Comparison of ENCODE assay signal across 20 cellular contexts in the genomic region with DNA sequence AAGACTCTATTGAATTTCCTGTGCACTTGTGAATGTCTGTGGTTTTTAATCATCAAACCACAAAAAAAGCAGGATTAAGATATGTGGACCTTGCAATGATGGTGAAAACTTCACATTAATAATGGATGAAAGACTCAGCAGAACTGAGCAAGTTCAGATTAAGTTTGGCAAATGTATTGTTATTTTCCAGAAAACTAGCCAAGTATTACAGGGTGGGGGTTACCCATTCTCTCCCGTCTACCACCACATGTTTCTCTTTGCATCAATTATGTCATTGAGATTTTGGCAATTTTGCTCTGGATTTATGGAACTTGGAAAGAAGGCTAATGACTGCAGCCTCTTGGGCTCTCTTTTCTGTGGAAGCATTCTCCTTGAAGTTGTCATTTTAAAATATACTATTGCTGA.
A peak's percentile ranks its signal among the peaks of the same experiment; 100 is the strongest.
DNase-seq lines count a peak whose midpoint lies in the region; ATAC-seq, FAIRE-seq and TF ChIP-seq lines count a peak whose summit lies in the region.
"Had no signal": no experiment of that assay in that cellular context is flagged by ENCODE, and none has a peak within 500 bp of the region (broad histone marks: within the 10 kb centered on the region; RNA-seq: fewer than 3 reads in every experiment).

No MANE protein-coding gene starts in this region.

- peak; percentile 51 for ATAC-seq in sciatic nerve
- ATAC-seq: activated CD4-positive, alpha-beta T cell treated with anti-CD3 and anti-CD28 coated beads for 36 hours; activated CD8-positive, alpha-beta memory T cell treated with anti-CD3 and anti-CD28 coated beads, Interleukin-2, amount 10 ng/mL, durations not matched to agents 7 days and 5 days; gastrocnemius medialis; left lobe of liver had no signal

- H2AFZ ChIP-seq in GM23248, result no peak overlapping the region

- TF ChIP-seq POLR2A in GM12891 (IDR thresholded peaks at IDR 0.05; ENCODE audit: low read depth, low read length), result no peak

- intact Hi-C loops in sciatic nerve (cut with DNase I), result loop anchor here (2.0 kb wide), 1 partner anchor 77 kb away; no protein-coding TSS in a partner anchor

- H3K9me2 ChIP-seq in GM23248 (ENCODE audit: insufficient read depth), result no peaks in the 10 kb centered on the region

- H3K27me3 ChIP-seq in GM23248 (replicated peaks; ENCODE audit: insufficient read depth) (peaks cover 8% of the 10 kb centered on the region; the same call in 1 of the 2 replicates), right atrium auricular region (no peaks in the 10 kb centered on the region)
- H3K27me3 ChIP-seq: gastrocnemius medialis, transverse colon had no signal

- H3K9me3 ChIP-seq in GM23248 (ENCODE audit: low read depth) (no peaks in the 10 kb centered on the region), right atrium auricular region (peaks cover 0 to 12% of the 10 kb centered on the region in 2 donors)
- H3K9me3 ChIP-seq: gastrocnemius medialis had no signal

- no peak overlapping the region for H3K9ac ChIP-seq in GM23248

- H3F3A ChIP-seq in GM23248 (ENCODE audit: insufficient read depth), result 0 out of 2 replicates have a peak, but pooled peaks cover 6% of the 10 kb centered on the region

- no peak overlapping the region for H3K4me3 ChIP-seq in GM23248
- H3K4me3 ChIP-seq in fibroblast of pulmonary artery (replicated peaks; ENCODE audit: low read depth, low read length), result no peak overlapping the region
- no peak overlapping the region for H3K4me3 ChIP-seq in right atrium auricular region
- H3K4me3 ChIP-seq: gastrocnemius medialis, skin epidermis, transverse colon had no signal

- H3K4me1 ChIP-seq in GM23248 (ENCODE audit: insufficient read depth) (peaks cover 11% of the 10 kb centered on the region), right atrium auricular region (no peaks in the 10 kb centered on the region)
- H3K4me1 ChIP-seq: gastrocnemius medialis, transverse colon had no signal

- in situ Hi-C loops in GM23248 (cut with MboI), result no loop called here

- no peak overlapping the region for H3K4me2 ChIP-seq in GM23248 (ENCODE audit: unreplicated experiment)

- FAIRE-seq in GM12891 (lab: Jason Lieb, UNC), result no peak

- no peaks in the 10 kb centered on the region for H3K36me3 ChIP-seq in GM23248 (ENCODE audit: low read depth)
- no peaks in the 10 kb centered on the region for H3K36me3 ChIP-seq in right atrium auricular region
- H3K36me3 ChIP-seq: gastrocnemius medialis, transverse colon had no signal

- TF ChIP-seq CTCF in fibroblast of pulmonary artery (IDR thresholded peaks at IDR 0.05; ENCODE audit: low read length, missing control alignments) (no peak), right atrium auricular region (IDR thresholded peaks at IDR 0.05) (no peak)

- DNase-seq in GM23248 (peak; percentile 28), SW480 (ENCODE audit: low spot score) (peak; percentile 7), fibroblast of pulmonary artery (ENCODE audit: low read depth) (peak; percentile 83), sciatic nerve (ENCODE audit: low spot score) (no peak), cortex of kidney (lab: John Stamatoyannopoulos, UW) (no peak), right atrium auricular region (ENCODE audit: low spot score) (no peak), GM12891 (ENCODE audit: insufficient read length, low spot score) (no peak)
- DNase-seq in activated CD4-positive, alpha-beta T cell treated with anti-CD3 and anti-CD28 coated beads for 1 hour, result no peak
- DNase-seq: activated CD4-positive, alpha-beta T cell treated with anti-CD3 and anti-CD28 coated beads for 36 hours; activated CD8-positive, alpha-beta memory T cell treated with anti-CD3 and anti-CD28 coated beads, Interleukin-2, amount 10 ng/mL, durations not matched to agents 7 days and 5 days; DMS79 treated with DMSO at 0.1 percent for 48 hours; gastrocnemius medialis; NCI-H1417; NCI-H69; nephron progenitor cell; stimulated activated CD4-positive, alpha-beta T cell treated with anti-CD3 and anti-CD28 coated beads, Interleukin-4, amount 100 ng/mL, for 1 hour; SW 1271; transverse colon had no signal

- 0% methylated on average over 1 of the region's 1 CpG for WGBS in GM23248 (ENCODE audit: low coverage in 1 of 2, low lambda C conversion rate in 2 of 2, missing lambda C conversion rate in 2 of 2), 2 experiments

- no peak overlapping the region for H3K27ac ChIP-seq in GM23248
- H3K27ac ChIP-seq in right atrium auricular region, result no peak overlapping the region
- H3K27ac ChIP-seq: gastrocnemius medialis, skin epidermis, transverse colon had no signal

- no peaks in the 10 kb centered on the region for H3K79me2 ChIP-seq in GM23248 (ENCODE audit: insufficient read depth)

- no peaks in the 10 kb centered on the region for H4K20me1 ChIP-seq in GM23248 (ENCODE audit: insufficient read depth)

TF ChIP-seq in GM12891, 5 proteins besides CTCF, POLR2A, EP300 and RAD21:
- TF ChIP-seq PAX5 (IDR thresholded peaks at IDR 0.05; ENCODE audit: insufficient read depth, low read length, severe bottlenecking), result no peak

Comparison
In these comparisons a context has a peak if more than half of its experiments do, and no peak if none do; other contexts are left out.
1. DNase-seq: peak in GM23248 (single experiment), SW480 (single experiment) and fibroblast of pulmonary artery (single experiment); none in sciatic nerve (single experiment), cortex of kidney (single experiment), right atrium auricular region (single experiment), GM12891 (single experiment) and activated CD4-positive, alpha-beta T cell treated with anti-CD3 and anti-CD28 coated beads for 1 hour (single experiment).